25 cellular contexts compared by ENCODE assay signal in genomic region chr1:89900791-89901708, GRCh38.
A peak's percentile ranks its signal among the peaks of the same experiment; 100 is the strongest.
DNase-seq lines count a peak whose midpoint lies in the region; ATAC-seq and TF ChIP-seq lines count a peak whose summit lies in the region.
"Had no signal": no experiment of that assay in that cellular context is flagged by ENCODE, and none has a peak within 500 bp of the region (broad histone marks: within the 10 kb centered on the region; RNA-seq: fewer than 3 reads in every experiment).

No MANE protein-coding gene starts in this region.

- H2AFZ ChIP-seq in mammary epithelial cell (ENCODE audit: low read depth, low read length): no peak overlapping the region
- H2AFZ ChIP-seq in OCI-LY1 (ENCODE audit: low read length): no peak overlapping the region

- DNase-seq in MCF 10A (ENCODE audit: unreplicated experiment) (no peak), mammary epithelial cell (no peak), erythroblast (lab: John Stamatoyannopoulos, UW) (peak; percentile 86 to 88), thyroid gland (peak; percentile 67 to 73), kidney glomerular epithelial cell (lab: John Stamatoyannopoulos, UW) (no peak)
- DNase-seq in activated CD4-positive, CD25-positive, alpha-beta regulatory T cell (lab: John Stamatoyannopoulos, UW): no peak
- DNase-seq: ACHN; activated CD4-positive, CD25-positive, alpha-beta regulatory T cell treated with anti-CD3 and anti-CD28 coated beads, Interleukin-2, amount 50 U/mL, for 72 hours; activated naive CD4-positive, alpha-beta T cell; activated T-cell treated with anti-CD3 and anti-CD28 coated beads, Interleukin-2, amount 50 U/mL, for 1 hour; amniotic stem cell; DMS53; head of caudate nucleus; left ventricle myocardium superior; NCI-H1092; NCI-H2029 treated with DMSO at 0.1 percent for 48 hours; NCI-H446 treated with DMSO at 0.1 percent for 48 hours; RPMI8226 had no signal

- H3K79me2 ChIP-seq in mammary epithelial cell (ENCODE audit: insufficient read depth, low read length) (peaks cover 6% of the 10 kb centered on the region), OCI-LY1 (ENCODE audit: insufficient read depth, low read length) (no peaks in the 10 kb centered on the region; the same call in 1 of the 2 replicates)

- no peak overlapping the region for H3K4me3 Mint-ChIP-seq in MCF 10A (ENCODE audit: unreplicated experiment)
- H3K4me3 Mint-ChIP-seq: neural crest cell; T-helper 2 cell treated with Interferon-gamma antibody and Interleukin-4, amounts not matched to agents 5 μg/mL and 100 μg/mL, for 36 hours had no signal

- H3K9ac ChIP-seq in mammary epithelial cell (ENCODE audit: insufficient read depth, low read length) (no peak overlapping the region), OCI-LY1 (ENCODE audit: low read length) (no peak overlapping the region)

- no peaks in the 10 kb centered on the region for H3K36me3 ChIP-seq in mammary epithelial cell (ENCODE audit: insufficient read depth, low read length)
- peaks cover 37% of the 10 kb centered on the region; the same call in 1 of the 2 replicates for H3K36me3 ChIP-seq in OCI-LY1 (ENCODE audit: insufficient read depth, low read length)
- H3K36me3 ChIP-seq in thyroid gland: no peaks in the 10 kb centered on the region

- H3K27ac ChIP-seq in mammary epithelial cell (ENCODE audit: insufficient read depth, low read depth, low read length) (no peak overlapping the region), OCI-LY1 (ENCODE audit: low read depth, low read length, poor library complexity, severe bottlenecking) (peak overlapping the region; percentile 8), thyroid gland (peak overlapping the region; percentile 50 to 81 (median 63))
- H3K27ac ChIP-seq: C4-2B, coronary artery had no signal

- H3K4me2 ChIP-seq in mammary epithelial cell (ENCODE audit: insufficient read depth, low read depth, low read length) (no peak overlapping the region), OCI-LY1 (ENCODE audit: low read length) (no peak overlapping the region)

- TF ChIP-seq POLR2A in erythroblast (IDR thresholded peaks at IDR 0.05; ENCODE audit: low read length): no peak
- peak in 1 of 2 donors; percentile 30 for TF ChIP-seq POLR2A in thyroid gland (IDR thresholded peaks at IDR 0.05)

- intact Hi-C loops in MCF 10A (cut with micrococcal nuclease) (no loop called here), mammary epithelial cell (cut with micrococcal nuclease) (no loop called here), thyroid gland (cut with DNase I) (no loop called here)

- H4K20me1 ChIP-seq in mammary epithelial cell (ENCODE audit: insufficient read depth, low read length) (no peaks in the 10 kb centered on the region), OCI-LY1 (ENCODE audit: insufficient read depth, low read length) (no peaks in the 10 kb centered on the region)

- H3K27me3 ChIP-seq in mammary epithelial cell (ENCODE audit: insufficient read depth, low read length): no peaks in the 10 kb centered on the region
- H3K27me3 ChIP-seq in OCI-LY1 (ENCODE audit: insufficient read depth, low read length): no peaks in the 10 kb centered on the region
- no peaks in the 10 kb centered on the region for H3K27me3 ChIP-seq in thyroid gland

- no peak for ATAC-seq in GM18867 (IDR thresholded peaks at IDR 0.05; ENCODE audit: unreplicated experiment)
- ATAC-seq: GM12878, left ventricle myocardium superior had no signal

- no peaks in the 10 kb centered on the region for H3K27me3 Mint-ChIP-seq in MCF 10A (ENCODE audit: insufficient read depth, unreplicated experiment)

- H3K9me2 ChIP-seq in OCI-LY1 (ENCODE audit: low read depth, low read length): no peaks in the 10 kb centered on the region

- BruUV-seq in MCF 10A (replicated peaks; lab: Mats Ljungman, UMichigan) (no TSS peak), mammary epithelial cell (replicated peaks; lab: Mats Ljungman, UMichigan) (no TSS peak)

- POLR2A ChIA-PET in MCF 10A (lab: Yijun Ruan, JAX): no interaction called here

- H3K4me1 ChIP-seq in mammary epithelial cell (ENCODE audit: insufficient read depth, low read length) (no peaks in the 10 kb centered on the region), OCI-LY1 (ENCODE audit: insufficient read depth, low read length, severe bottlenecking) (peaks cover 19% of the 10 kb centered on the region), thyroid gland (peaks cover 49 to 56% of the 10 kb centered on the region in 2 donors)

- CTCF ChIA-PET in MCF 10A (lab: Yijun Ruan, JAX): interaction anchor here (0.6 to 0.7 kb wide), 3 partner anchors 8 to 406 kb away, joined by 3 read pairs; no protein-coding TSS in a partner anchor
- CTCF ChIA-PET in mammary epithelial cell (lab: Charles Lee; ENCODE audit: low non-redundant PET): no interaction called here

- H3K9me3 Mint-ChIP-seq in MCF 10A (ENCODE audit: unreplicated experiment): no peaks in the 10 kb centered on the region
- H3K9me3 Mint-ChIP-seq: neural crest cell; T-helper 2 cell treated with Interferon-gamma antibody and Interleukin-4, amounts not matched to agents 5 μg/mL and 100 μg/mL, for 36 hours had no signal

- 97% methylated on average over 6 of the region's 6 CpGs for WGBS in mammary epithelial cell (ENCODE audit: low coverage, missing lambda C conversion rate)
- 68 to 70% methylated on average over 6 of the region's 6 CpGs for WGBS in thyroid gland, 2 donors

- H3K4me1 Mint-ChIP-seq in MCF 10A (ENCODE audit: insufficient read depth, unreplicated experiment): peaks cover 6% of the 10 kb centered on the region

- in situ Hi-C loops in mammary epithelial cell (cut with MboI; ENCODE audit: low sequenced_read_pairs in 2 of 2): no loop called here

- H3F3A ChIP-seq in OCI-LY1 (ENCODE audit: insufficient read depth, low read length): no peaks in the 10 kb centered on the region

- peaks cover 8% of the 10 kb centered on the region for H3K36me3 Mint-ChIP-seq in MCF 10A (ENCODE audit: insufficient read depth, unreplicated experiment)

- H3K9me3 ChIP-seq in mammary epithelial cell (replicated peaks; ENCODE audit: insufficient read depth, low read length) (no peaks in the 10 kb centered on the region), OCI-LY1 (ENCODE audit: low read length) (no peaks in the 10 kb centered on the region), thyroid gland (no peaks in the 10 kb centered on the region)

- H3K4me3 ChIP-seq in mammary epithelial cell (replicated peaks in 1 of 3; ENCODE audit: insufficient read depth in 1 of 3, low read depth in 2 of 3, low read length in 3 of 3): no peak overlapping the region
- H3K4me3 ChIP-seq in OCI-LY1 (ENCODE audit: low read depth, low read length, poor library complexity, severe bottlenecking): no peak overlapping the region
- no peak overlapping the region for H3K4me3 ChIP-seq in thyroid gland (replicated peaks in 1 of 3)
- H3K4me3 ChIP-seq: coronary artery, GM12878 had no signal

- H3K27ac Mint-ChIP-seq in MCF 10A (ENCODE audit: low read depth, unreplicated experiment): peak overlapping the region; percentile 4

- dilution Hi-C loops in mammary epithelial cell (cut with HindIII; ENCODE audit: low sequenced_read_pairs): loop anchor here (5.0 kb wide), 1 partner anchor 86 kb away; no protein-coding TSS in a partner anchor

- TF ChIP-seq CTCF in MCF 10A (IDR thresholded peaks at IDR 0.05; ENCODE audit: unreplicated experiment) (no peak), mammary epithelial cell (conservative IDR thresholded peaks at IDR 0.05 in 1 of 2, IDR thresholded peaks at IDR 0.05 in 1 of 2; ENCODE audit: extremely low read depth in 1 of 2, insufficient read depth in 1 of 2, low read depth in 1 of 2, low read length in 2 of 2) (no peak), OCI-LY1 (IDR thresholded peaks at IDR 0.05; ENCODE audit: low read length) (no peak), thyroid gland (IDR thresholded peaks at IDR 0.05) (no peak)

Comparison
In these comparisons a context has a peak if more than half of its experiments do, and no peak if none do; other contexts are left out.
1. DNase-seq: peak in erythroblast (2 of 2) and thyroid gland (2 of 2); none in MCF 10A (single experiment), mammary epithelial cell (single experiment), activated CD4-positive, CD25-positive, alpha-beta regulatory T cell (0 of 4) and kidney glomerular epithelial cell (single experiment).